Comparison of ENCODE assay signal across 8 cellular contexts in genomic region chr17:46224864-46225263, GRCh38. TPM values are rescaled to one million over a fixed set of nuclear protein-coding genes. Genes with fewer than 3 reads are reported as not detected.
DNase-seq lines count a peak whose midpoint lies in the region; ATAC-seq and TF ChIP-seq lines count a peak whose summit lies in the region.
"Not testable (repeated sequence)": the region's sequence is repeated elsewhere in the genome, so short reads cannot be mapped to it uniquely, and the experiment has no call there.

No MANE protein-coding gene starts in this region.

- H3K9ac ChIP-seq in trophoblast cell (ENCODE audit: low read length): peak overlapping the region; percentile 5

- H3K27me3 ChIP-seq in A673 (replicated peaks; ENCODE audit: insufficient read depth, low read depth, low read length, poor library complexity); trophoblast cell (ENCODE audit: insufficient read depth, low read length): not testable (repeated sequence)

- H3K4me3 ChIP-seq in A673 (ENCODE audit: low read depth, low read length, poor library complexity, severe bottlenecking): peak overlapping the region; percentile 57
- peak overlapping the region; percentile 96 for H3K4me3 ChIP-seq in coronary artery
- peak overlapping the region; percentile 78 for H3K4me3 ChIP-seq in trophoblast cell (ENCODE audit: low read depth, low read length)

- not testable (repeated sequence) for DNase-seq in A673 (ENCODE audit: low spot score); coronary artery (ENCODE audit: low spot score); trophoblast cell
- DNase-seq in HK-2 (ENCODE audit: unreplicated experiment) (peak; percentile 3), iPS-NIHi11 (ENCODE audit: low spot score) (peak; percentile 47)

- H3K27ac ChIP-seq in A673 (ENCODE audit: low read depth, low read length, poor library complexity, severe bottlenecking); trophoblast cell (ENCODE audit: low read depth, low read length): not testable (repeated sequence)
- peak overlapping the region; percentile 2 to 71 for H3K27ac ChIP-seq in coronary artery

- H3K9me3 ChIP-seq in A673 (ENCODE audit: low read depth, low read length, poor library complexity, severe bottlenecking); trophoblast cell (ENCODE audit: insufficient read depth, low read depth, low read length): not testable (repeated sequence)

- peak overlapping the region; percentile 42 for H4K91ac ChIP-seq in trophoblast cell (ENCODE audit: low read depth, low read length)

- peak; percentile 6 for ATAC-seq in GM18870 (IDR thresholded peaks at IDR 0.05; ENCODE audit: unreplicated experiment)
- ATAC-seq in HG02588 (IDR thresholded peaks at IDR 0.05; ENCODE audit: unreplicated experiment): peak; percentile 39
- ATAC-seq in activated CD4-positive, CD25-positive, alpha-beta regulatory T cell treated with anti-CD3 and anti-CD28 coated beads, Interleukin-2, amount 50 U/mL, for 24 hours: peak; percentile 16 to 30

- not testable (repeated sequence) for H2BK120ac ChIP-seq in trophoblast cell (ENCODE audit: insufficient read depth, low read length, poor library complexity)

- H3K23ac ChIP-seq in trophoblast cell (ENCODE audit: low read length): not testable (repeated sequence)

- not testable (repeated sequence) for H3K79me1 ChIP-seq in trophoblast cell (ENCODE audit: low read length)

- peak overlapping the region; percentile 46 for H3K4ac ChIP-seq in trophoblast cell (ENCODE audit: low read depth, low read length)

- not testable (repeated sequence) for H3K4me1 ChIP-seq in A673 (ENCODE audit: insufficient read depth, low read length, poor library complexity, severe bottlenecking); trophoblast cell (ENCODE audit: control insufficient read depth in 1 of 2, insufficient read depth in 2 of 2, low read length in 2 of 2)

- H2AK5ac ChIP-seq in trophoblast cell (ENCODE audit: low read length): not testable (repeated sequence)

- H4K8ac ChIP-seq in trophoblast cell (ENCODE audit: low read depth, low read length): peak overlapping the region; percentile 55

- H2BK12ac ChIP-seq in trophoblast cell (ENCODE audit: low read length): not testable (repeated sequence)

- not testable (repeated sequence) for H4K12ac ChIP-seq in trophoblast cell (ENCODE audit: low read depth, low read length)

- H3K14ac ChIP-seq in trophoblast cell (ENCODE audit: low read length): peak overlapping the region; percentile 70

- H3K4me2 ChIP-seq in trophoblast cell (ENCODE audit: low read length): peak overlapping the region; percentile 40

- not testable (repeated sequence) for H3K36me3 ChIP-seq in A673 (ENCODE audit: insufficient read depth, low read length, poor library complexity, severe bottlenecking); trophoblast cell (ENCODE audit: control insufficient read depth in 1 of 2, insufficient read depth in 2 of 2, low read length in 2 of 2)

- CTCF ChIA-PET in A673 (lab: Charles Lee): not testable (repeated sequence)

- not testable (repeated sequence) for TF ChIP-seq CTCF in A673 (conservative IDR thresholded peaks at IDR 0.05; ENCODE audit: low read depth, low read length); coronary artery (IDR thresholded peaks at IDR 0.05)

- peak overlapping the region; percentile 82 for H2AFZ ChIP-seq in trophoblast cell (ENCODE audit: insufficient read depth, low read length, poor library complexity)

- intact Hi-C loops in A673 (cut with micrococcal nuclease; ENCODE audit: unreplicated experiment): not testable (repeated sequence)

- WGBS in trophoblast cell (ENCODE audit: extremely low coverage, insufficient coverage, insufficient read length): no CpG with 5 or more reads among the region's 54 CpGs

- not testable (repeated sequence) for BruUV-seq in A673 (replicated peaks; lab: Mats Ljungman, UMichigan)

- POLR2A ChIA-PET in A673 (lab: Charles Lee; ENCODE audit: low non-redundant PET): not testable (repeated sequence)

- H2BK5ac ChIP-seq in trophoblast cell (ENCODE audit: low read depth, low read length, poor library complexity): not testable (repeated sequence)

- H3K79me2 ChIP-seq in trophoblast cell (ENCODE audit: control insufficient read depth, insufficient read depth, low read length, poor library complexity): not testable (repeated sequence)

- peak overlapping the region; percentile 66 for H3K18ac ChIP-seq in trophoblast cell (ENCODE audit: low read length)

RNA-seq across cellular contexts. Expression of gene KANSL1, which starts 31.6 kb away (rescaled TPM):
- total RNA-seq in A673 (2021): 64.9 and 77.6 TPM in 2 replicates
- 34.1 and 34.6 TPM in 2 replicates for polyA plus RNA-seq in trophoblast cell (2013)
